1 cellular context compared by ENCODE assay signal in the genomic region with DNA sequence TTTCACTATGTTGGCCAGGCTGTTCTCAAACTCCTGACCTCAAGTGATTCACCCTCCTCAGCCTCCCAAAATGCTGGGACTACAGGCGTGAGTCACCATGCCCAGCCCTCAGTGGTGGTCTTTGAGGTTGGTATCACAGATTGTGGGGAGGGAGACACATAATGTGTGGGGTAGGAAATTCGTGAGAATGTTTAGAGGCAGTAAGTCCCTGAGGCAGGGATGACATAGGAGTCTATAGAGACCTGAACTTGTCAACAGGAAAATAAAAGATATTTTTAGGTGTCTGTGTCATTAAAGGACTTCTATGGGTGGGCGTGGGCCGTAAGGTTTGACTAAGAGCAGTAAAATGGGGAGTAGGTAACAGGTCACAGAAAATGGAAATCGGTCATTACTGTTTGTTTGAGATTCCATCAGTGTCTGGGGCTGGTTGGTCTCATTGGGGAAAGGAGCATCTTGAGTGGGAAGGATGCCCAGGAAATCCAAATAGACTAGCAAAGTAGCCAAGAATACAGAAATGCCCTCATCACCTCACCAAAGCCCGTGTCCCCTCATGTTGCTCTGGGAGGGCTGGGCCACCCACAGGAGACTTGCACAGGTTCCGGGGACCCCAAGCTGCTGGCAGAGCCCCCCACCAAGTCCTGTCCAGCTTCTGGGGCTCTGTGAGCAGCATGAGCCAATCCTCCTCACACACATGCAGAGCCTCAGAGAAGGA.
TF ChIP-seq lines count a peak whose summit lies in the region.

No MANE protein-coding gene starts in this region.

TF ChIP-seq in GM12878, 131 proteins besides CTCF, POLR2A, EP300 and RAD21 (continued from another document):
- TF ChIP-seq, protein P1, sequence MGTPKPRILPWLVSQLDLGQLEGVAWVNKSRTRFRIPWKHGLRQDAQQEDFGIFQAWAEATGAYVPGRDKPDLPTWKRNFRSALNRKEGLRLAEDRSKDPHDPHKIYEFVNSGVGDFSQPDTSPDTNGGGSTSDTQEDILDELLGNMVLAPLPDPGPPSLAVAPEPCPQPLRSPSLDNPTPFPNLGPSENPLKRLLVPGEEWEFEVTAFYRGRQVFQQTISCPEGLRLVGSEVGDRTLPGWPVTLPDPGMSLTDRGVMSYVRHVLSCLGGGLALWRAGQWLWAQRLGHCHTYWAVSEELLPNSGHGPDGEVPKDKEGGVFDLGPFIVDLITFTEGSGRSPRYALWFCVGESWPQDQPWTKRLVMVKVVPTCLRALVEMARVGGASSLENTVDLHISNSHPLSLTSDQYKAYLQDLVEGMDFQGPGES (IDR thresholded peaks at IDR 0.05), result no peak
- TF ChIP-seq MEF2B (IDR thresholded peaks at IDR 0.05; ENCODE audit: partially characterized antibody, poor library complexity, severe bottlenecking) (peak; percentile 81), GABPA (IDR thresholded peaks at IDR 0.05; ENCODE audit: low read depth) (peak; percentile 47; the same call in 1 of the 2 replicates), PAX5 (IDR thresholded peaks at IDR 0.05; ENCODE audit: borderline replicate concordance, low read depth, low read length) (0 out of 2 replicates have a peak, but pooled peaks have one; percentile 42), MEF2A (IDR thresholded peaks at IDR 0.05; ENCODE audit: insufficient read depth, low read depth, low read length) (peak; percentile 97), ZSCAN29 (IDR thresholded peaks at IDR 0.05) (no peak), IKZF1 (conservative IDR thresholded peaks at IDR 0.05) (peak; percentile 81), ZNF217 (IDR thresholded peaks at IDR 0.05) (0 out of 2 replicates have a peak, but pooled peaks have one; percentile 61), CEBPB (IDR thresholded peaks at IDR 0.05; ENCODE audit: borderline replicate concordance in 1 of 2, low read depth in 2 of 2, low read length in 2 of 2) (peak in 1 of 2 experiments; percentile 63; a peak in 1 of 4 replicates), YY1 (IDR thresholded peaks at IDR 0.05; ENCODE audit: low read depth, low read length) (peak; percentile 52; the same call in 1 of the 2 replicates), SMARCA5 (IDR thresholded peaks at IDR 0.05) (peak; percentile 52; the same call in 1 of the 2 replicates), DPF2 (IDR thresholded peaks at IDR 0.05) (peak; percentile 80), CBX5 (IDR thresholded peaks at IDR 0.05; ENCODE audit: low read depth) (0 out of 2 replicates have a peak, but pooled peaks have one; percentile 56), RFX5 (IDR thresholded peaks at IDR 0.05; ENCODE audit: low read depth, low read length) (no peak), EGR1 (IDR thresholded peaks at IDR 0.05; ENCODE audit: borderline replicate concordance in 1 of 2, low read depth in 2 of 2, low read length in 2 of 2) (peak in 1 of 2 experiments; percentile 78; a peak in 1 of 3 replicates), MTA2 (IDR thresholded peaks at IDR 0.05; ENCODE audit: low read depth) (peak; percentile 71), BRCA1 (IDR thresholded peaks at IDR 0.05; ENCODE audit: low read depth, low read length) (no peak), ETV6 (conservative IDR thresholded peaks at IDR 0.05 in 1 of 2, IDR thresholded peaks at IDR 0.05 in 1 of 2; ENCODE audit: borderline replicate concordance in 1 of 2, low read depth in 1 of 2) (peak in 1 of 2 experiments; percentile 82; a peak in 2 of 4 replicates), POU2F2 (IDR thresholded peaks at IDR 0.05; ENCODE audit: borderline replicate concordance, low read depth, low read length) (0 out of 3 replicates have a peak, but pooled peaks have one; percentile 39), JUND (IDR thresholded peaks at IDR 0.05; ENCODE audit: low read depth, low read length) (0 out of 2 replicates have a peak, but pooled peaks have one; percentile 29), CBFB (IDR thresholded peaks at IDR 0.05; ENCODE audit: low read depth) (peak; percentile 86), CHD1 (IDR thresholded peaks at IDR 0.05; ENCODE audit: low read depth, low read length) (no peak), NFIC (IDR thresholded peaks at IDR 0.05; ENCODE audit: low read depth, low read length) (peak; percentile 94), GATAD2B (conservative IDR thresholded peaks at IDR 0.05; ENCODE audit: low read depth) (peak; percentile 59; the same call in 1 of the 2 replicates), NFXL1 (IDR thresholded peaks at IDR 0.05; ENCODE audit: borderline replicate concordance) (no peak), IKZF2 (IDR thresholded peaks at IDR 0.05) (peak; percentile 84 to 86), MXI1 (IDR thresholded peaks at IDR 0.05; ENCODE audit: low read depth, low read length) (no peak), TCF12 (IDR thresholded peaks at IDR 0.05; ENCODE audit: low read depth, low read length) (peak; percentile 59), ZBED1 (IDR thresholded peaks at IDR 0.05; ENCODE audit: borderline replicate concordance) (peak; percentile 83; the same call in 1 of the 2 replicates), IRF4 (IDR thresholded peaks at IDR 0.05; ENCODE audit: low read depth, low read length) (peak; percentile 76), MTA3 (IDR thresholded peaks at IDR 0.05; ENCODE audit: borderline replicate concordance, low read length) (peak; percentile 49; the same call in 1 of the 2 replicates), CREM (IDR thresholded peaks at IDR 0.05; ENCODE audit: low read depth) (peak; percentile 88), FOS (IDR thresholded peaks at IDR 0.05; ENCODE audit: borderline replicate concordance, extremely low read depth, insufficient read length) (no peak), KLF5 (IDR thresholded peaks at IDR 0.05; ENCODE audit: partially characterized antibody) (peak; percentile 43), TARDBP (IDR thresholded peaks at IDR 0.05; ENCODE audit: borderline replicate concordance) (no peak), BCL11A (IDR thresholded peaks at IDR 0.05; ENCODE audit: low read depth, low read length) (peak; percentile 80), EED (IDR thresholded peaks at IDR 0.05; ENCODE audit: low read depth) (peak; percentile 84), BMI1 (IDR thresholded peaks at IDR 0.05; ENCODE audit: borderline replicate concordance) (peak; percentile 25; the same call in 1 of the 2 replicates), FOXM1 (IDR thresholded peaks at IDR 0.05; ENCODE audit: low read depth, low read length) (peak; percentile 94), BHLHE40 (IDR thresholded peaks at IDR 0.05; ENCODE audit: borderline replicate concordance in 1 of 2, low read depth in 2 of 2, low read length in 1 of 2) (peak in 1 of 2 experiments; percentile 20; a peak in 1 of 4 replicates), RBBP5 (conservative IDR thresholded peaks at IDR 0.05) (no peak)
- TF ChIP-seq, protein P2, sequence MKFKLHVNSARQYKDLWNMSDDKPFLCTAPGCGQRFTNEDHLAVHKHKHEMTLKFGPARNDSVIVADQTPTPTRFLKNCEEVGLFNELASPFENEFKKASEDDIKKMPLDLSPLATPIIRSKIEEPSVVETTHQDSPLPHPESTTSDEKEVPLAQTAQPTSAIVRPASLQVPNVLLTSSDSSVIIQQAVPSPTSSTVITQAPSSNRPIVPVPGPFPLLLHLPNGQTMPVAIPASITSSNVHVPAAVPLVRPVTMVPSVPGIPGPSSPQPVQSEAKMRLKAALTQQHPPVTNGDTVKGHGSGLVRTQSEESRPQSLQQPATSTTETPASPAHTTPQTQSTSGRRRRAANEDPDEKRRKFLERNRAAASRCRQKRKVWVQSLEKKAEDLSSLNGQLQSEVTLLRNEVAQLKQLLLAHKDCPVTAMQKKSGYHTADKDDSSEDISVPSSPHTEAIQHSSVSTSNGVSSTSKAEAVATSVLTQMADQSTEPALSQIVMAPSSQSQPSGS (IDR thresholded peaks at IDR 0.05; ENCODE audit: low read length), result peak; percentile 95
- TF ChIP-seq, protein P3, sequence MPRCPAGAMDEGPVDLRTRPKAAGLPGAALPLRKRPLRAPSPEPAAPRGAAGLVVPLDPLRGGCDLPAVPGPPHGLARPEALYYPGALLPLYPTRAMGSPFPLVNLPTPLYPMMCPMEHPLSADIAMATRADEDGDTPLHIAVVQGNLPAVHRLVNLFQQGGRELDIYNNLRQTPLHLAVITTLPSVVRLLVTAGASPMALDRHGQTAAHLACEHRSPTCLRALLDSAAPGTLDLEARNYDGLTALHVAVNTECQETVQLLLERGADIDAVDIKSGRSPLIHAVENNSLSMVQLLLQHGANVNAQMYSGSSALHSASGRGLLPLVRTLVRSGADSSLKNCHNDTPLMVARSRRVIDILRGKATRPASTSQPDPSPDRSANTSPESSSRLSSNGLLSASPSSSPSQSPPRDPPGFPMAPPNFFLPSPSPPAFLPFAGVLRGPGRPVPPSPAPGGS (IDR thresholded peaks at IDR 0.05; ENCODE audit: borderline replicate concordance, insufficient read depth, low read depth, low read length, poor library complexity, severe bottlenecking), result peak; percentile 64
